In the genomic region with DNA sequence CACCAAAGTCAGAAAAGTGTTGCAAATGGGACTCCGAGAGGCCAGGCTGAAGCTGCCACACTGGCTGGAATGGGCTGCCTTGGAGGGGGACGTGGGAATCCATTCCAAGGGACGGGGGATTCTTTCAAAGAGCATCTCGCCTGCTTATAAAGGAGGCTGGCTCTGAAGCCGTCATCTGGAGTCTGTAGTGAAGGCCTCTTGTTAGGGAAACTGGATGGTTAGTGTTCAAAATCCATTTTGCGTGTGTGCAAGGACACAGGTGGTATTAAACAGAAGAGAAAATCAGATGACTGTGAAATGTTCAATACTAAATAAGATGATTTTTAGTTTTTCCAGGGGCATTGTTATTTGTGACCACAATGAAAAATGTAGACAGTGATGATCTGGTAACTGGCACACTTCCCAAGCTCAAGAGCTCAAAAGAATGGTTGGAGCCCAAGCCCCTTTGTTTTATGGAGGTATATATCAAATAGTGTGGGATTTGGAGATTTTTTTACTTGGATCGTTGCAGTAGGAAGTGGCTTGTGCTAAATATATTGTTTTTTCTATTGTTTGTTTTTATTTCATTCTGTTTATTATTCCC, we compare ENCODE assay signal across 8 cellular contexts. TPM values are rescaled to one million over a fixed set of nuclear protein-coding genes. Genes with fewer than 3 reads are reported as not detected.
DNase-seq lines count a peak whose midpoint lies in the region; ATAC-seq and TF ChIP-seq lines count a peak whose summit lies in the region.

No MANE protein-coding gene starts in this region.

- CTCF ChIA-PET in activated CD4-positive, alpha-beta T cell treated with anti-CD3 and anti-CD28 coated beads, Interleukin-2, amount 10 ng/mL, durations not matched to agents 7 days and 5 days (lab: Charles Lee), result interaction anchor here (0.5 to 1.7 kb wide), 5 partner anchors 9 to 318 kb away, joined by 3 to 6 read pairs (median 3); no protein-coding TSS in a partner anchor

- H3K27me3 ChIP-seq in SJCRH30, result no peaks in the 10 kb centered on the region
- no peaks in the 10 kb centered on the region for H3K27me3 ChIP-seq in esophagus (ENCODE audit: control insufficient read depth in 1 of 2, insufficient read depth in 2 of 2, low read length in 2 of 2)
- no peaks in the 10 kb centered on the region for H3K27me3 ChIP-seq in ovary

- H3K36me3 Mint-ChIP-seq in activated CD4-positive, alpha-beta T cell treated with anti-CD3 and anti-CD28 coated beads, Interleukin-2, amount 10 ng/mL, durations not matched to agents 7 days and 5 days (ENCODE audit: low read depth), result peaks cover 5% of the 10 kb centered on the region

- intact Hi-C loops in ovary (cut with DNase I), result no loop called here

- H3K4me3 Mint-ChIP-seq in activated CD4-positive, alpha-beta T cell treated with anti-CD3 and anti-CD28 coated beads, Interleukin-2, amount 10 ng/mL, durations not matched to agents 7 days and 5 days, result peak overlapping the region; percentile 75

- 13 to 16% methylated on average over 7 of the region's 7 CpGs for WGBS in esophagus, 2 donors
- WGBS in ovary, 3 donors, result 9 to 11% (median 10%) methylated on average over 7 of the region's 7 CpGs

- H3K27ac Mint-ChIP-seq in activated CD4-positive, alpha-beta T cell treated with anti-CD3 and anti-CD28 coated beads, Interleukin-2, amount 10 ng/mL, durations not matched to agents 7 days and 5 days, result peak overlapping the region; percentile 72

- H3K4me1 ChIP-seq in SJCRH30 (peaks cover 5% of the 10 kb centered on the region; the same call in 1 of the 2 replicates), esophagus (ENCODE audit: control insufficient read depth in 2 of 2, insufficient read depth in 2 of 2, low read length in 1 of 2) (peaks cover 0 to 3% of the 10 kb centered on the region in 2 donors), ovary (ENCODE audit: insufficient read depth) (peaks cover 1% of the 10 kb centered on the region)

- peaks cover 3% of the 10 kb centered on the region for H3K27me3 Mint-ChIP-seq in activated CD4-positive, alpha-beta T cell treated with anti-CD3 and anti-CD28 coated beads, Interleukin-2, amount 10 ng/mL, durations not matched to agents 7 days and 5 days

- ATAC-seq in HG02981 (IDR thresholded peaks at IDR 0.05; ENCODE audit: unreplicated experiment), result peak; percentile 7

- no peaks in the 10 kb centered on the region for H3K9me3 ChIP-seq in SJCRH30 (replicated peaks)
- no peaks in the 10 kb centered on the region for H3K9me3 ChIP-seq in esophagus (ENCODE audit: control insufficient read depth in 2 of 2, insufficient read depth in 1 of 2, low read depth in 1 of 2, low read length in 1 of 2)
- H3K9me3 ChIP-seq in ovary, result no peaks in the 10 kb centered on the region

- no peak for TF ChIP-seq EP300 in ovary (IDR thresholded peaks at IDR 0.05)

- TF ChIP-seq CTCF in ovary (IDR thresholded peaks at IDR 0.05), result no peak

- H3K4me1 Mint-ChIP-seq in activated CD4-positive, alpha-beta T cell treated with anti-CD3 and anti-CD28 coated beads, Interleukin-2, amount 10 ng/mL, durations not matched to agents 7 days and 5 days, result peaks cover 20% of the 10 kb centered on the region

- DNase-seq in activated CD4-positive, alpha-beta T cell treated with anti-CD3 and anti-CD28 coated beads, Interleukin-2, amount 10 ng/mL, durations not matched to agents 7 days and 5 days, result no peak
- no peak for DNase-seq in activated CD4-positive, alpha-beta T cell treated with anti-CD3 and anti-CD28 coated beads, Interleukin-2, amount 50 U/mL, for 4 hours
- DNase-seq in SJCRH30, result no peak
- DNase-seq in ovary, result no peak
- DNase-seq in effector CD8-positive, alpha-beta T cell (lab: John Stamatoyannopoulos, UW), result no peak
- DNase-seq in COLO668 (lab: John Stamatoyannopoulos, UW; ENCODE audit: unreplicated experiment), result no peak

- H3K27ac ChIP-seq in SJCRH30 (peak overlapping the region; percentile 73), esophagus (ENCODE audit: low read depth in 2 of 2, low read length in 1 of 2) (peak overlapping the region; percentile 85 to 95), ovary (peak overlapping the region; percentile 94 to 99)

- no peaks in the 10 kb centered on the region for H3K9me3 Mint-ChIP-seq in activated CD4-positive, alpha-beta T cell treated with anti-CD3 and anti-CD28 coated beads, Interleukin-2, amount 10 ng/mL, durations not matched to agents 7 days and 5 days

- H3K4me3 ChIP-seq in SJCRH30 (peak overlapping the region; percentile 77), esophagus (ENCODE audit: low read depth in 1 of 2, low read length in 2 of 2) (peak overlapping the region; percentile 74 to 88), ovary (peak overlapping the region; percentile 84)

- TF ChIP-seq POLR2A in ovary (IDR thresholded peaks at IDR 0.05), result no peak

- H3K36me3 ChIP-seq in SJCRH30 (no peaks in the 10 kb centered on the region), esophagus (ENCODE audit: control insufficient read depth in 2 of 2, insufficient read depth in 2 of 2, low read length in 1 of 2) (no peaks in the 10 kb centered on the region), ovary (no peaks in the 10 kb centered on the region)

- POLR2A ChIA-PET in activated CD4-positive, alpha-beta T cell treated with anti-CD3 and anti-CD28 coated beads, Interleukin-2, amount 10 ng/mL, durations not matched to agents 7 days and 5 days (lab: Charles Lee), result no interaction called here

RNA-seq across cellular contexts. Expression of gene FAM228B, which starts 0.8 kb away (rescaled TPM):
- total RNA-seq in activated CD4-positive, alpha-beta T cell treated with anti-CD3 and anti-CD28 coated beads, Interleukin-2, amount 10 ng/mL, durations not matched to agents 7 days and 5 days, result 1 to 10 TPM; 7.9 to 8.7 TPM
- total RNA-seq in SJCRH30 (2014; rRNA removed; shearing (Covaris generic)), result 2.2 and 2.5 TPM in 2 replicates
- 1 to 10 TPM; 4.8 to 9.0 TPM for polyA plus RNA-seq in esophagus
- 10 to 100 TPM; 24.6 to 76.8 (median 69.0) TPM for total RNA-seq in ovary
- polyA plus RNA-seq in ovary, result 10 to 100 TPM; 28.0 to 34.8 TPM

RNA-seq across cellular contexts. Expression of gene PFN4, which starts 1.0 kb away (rescaled TPM):
- total RNA-seq in activated CD4-positive, alpha-beta T cell treated with anti-CD3 and anti-CD28 coated beads, Interleukin-2, amount 10 ng/mL, durations not matched to agents 7 days and 5 days, result not detected
- 0.53 and 0.81 TPM in 2 replicates for total RNA-seq in SJCRH30 (2014; rRNA removed; shearing (Covaris generic))
- polyA plus RNA-seq in esophagus (under 1 TPM; 0.39 to 0.55 TPM), ovary (1 to 10 TPM in 1 of 2 donors, under 1 TPM in 1; 0.18 to 1.1 TPM)
- total RNA-seq in ovary, result 1 to 10 TPM in 4 of 7 donors, under 1 TPM in 3; 0.50 to 4.4 (median 1.3) TPM

RNA-seq across cellular contexts. Expression of gene TP53I3, which starts 39.5 kb away (rescaled TPM):
- 1 to 10 TPM; 2.5 to 2.7 TPM for total RNA-seq in activated CD4-positive, alpha-beta T cell treated with anti-CD3 and anti-CD28 coated beads, Interleukin-2, amount 10 ng/mL, durations not matched to agents 7 days and 5 days
- total RNA-seq in SJCRH30 (2014; rRNA removed; shearing (Covaris generic)), result 38.6 and 42.1 TPM in 2 replicates
- polyA plus RNA-seq in esophagus, result 100 to 1,000 TPM; 116 to 123 TPM
- 10 to 100 TPM in 4 of 7 donors, 1 to 10 TPM in 3; 1.6 to 28.1 (median 10.3) TPM for total RNA-seq in ovary
- 10 to 100 TPM; 10.2 to 15.1 TPM for polyA plus RNA-seq in ovary

RNA-seq across cellular contexts. Expression of gene SF3B6, which starts 48.0 kb away (rescaled TPM):
- 10 to 100 TPM; 82.3 to 88.5 TPM for total RNA-seq in activated CD4-positive, alpha-beta T cell treated with anti-CD3 and anti-CD28 coated beads, Interleukin-2, amount 10 ng/mL, durations not matched to agents 7 days and 5 days
- 357 and 360 TPM in 2 replicates for total RNA-seq in SJCRH30 (2014; rRNA removed; shearing (Covaris generic))
- 100 to 1,000 TPM in 1 of 2 donors, 10 to 100 TPM in 1; 92.1 to 139 TPM for polyA plus RNA-seq in esophagus
- total RNA-seq in ovary, result 100 to 1,000 TPM in 2 of 7 donors, 10 to 100 TPM in 5; 60.6 to 145 (median 76.8) TPM
- 100 to 1,000 TPM; 115 to 120 TPM for polyA plus RNA-seq in ovary

RNA-seq across cellular contexts. Expression of gene FAM228A, which starts 50.8 kb away (rescaled TPM):
- under 1 TPM in 1 of 2 experiments, not detected in 1; 0.23 TPM for total RNA-seq in activated CD4-positive, alpha-beta T cell treated with anti-CD3 and anti-CD28 coated beads, Interleukin-2, amount 10 ng/mL, durations not matched to agents 7 days and 5 days
- not detected in 2 replicates for total RNA-seq in SJCRH30 (2014; rRNA removed; shearing (Covaris generic))
- polyA plus RNA-seq in esophagus, result under 1 TPM; 0.16 to 0.22 TPM
- total RNA-seq in ovary, result 1 to 10 TPM; 1.1 to 2.5 (median 1.8) TPM
- 1 to 10 TPM; 1.3 to 2.0 TPM for polyA plus RNA-seq in ovary
